ENCODE assay signal across 9 cellular contexts in genomic region chr2:174688079-174688478, GRCh38.
DNase-seq lines count a peak whose midpoint lies in the region; ATAC-seq, FAIRE-seq and TF ChIP-seq lines count a peak whose summit lies in the region.
"Had no signal": no experiment of that assay in that cellular context is flagged by ENCODE, and none has a peak within 500 bp of the region (broad histone marks: within the 10 kb centered on the region; RNA-seq: fewer than 3 reads in every experiment).

No MANE protein-coding gene starts in this region.

- peaks cover 2% of the 10 kb centered on the region for H3K4me1 ChIP-seq in GM12878 (ENCODE audit: control insufficient read depth, insufficient read depth, low read length)
- H3K4me1 ChIP-seq in naive thymus-derived CD4-positive, alpha-beta T cell (ENCODE audit: control insufficient read depth in 2 of 2, insufficient read depth in 2 of 2, low read length in 2 of 2) = peaks cover 0 to 6% of the 10 kb centered on the region in 2 donors

- peak overlapping the region in 7 of 9 donors; percentile 14 to 82 (median 21) for H3K27ac Mint-ChIP-seq in naive thymus-derived CD4-positive, alpha-beta T cell

- POLR2A ChIA-PET in GM12878 (lab: Charles Lee) = interaction anchor here (0.5 to 4.4 kb wide), 4 partner anchors 46 to 92 kb away, joined by 3 to 30 read pairs (median 4); no protein-coding TSS in a partner anchor
- POLR2A ChIA-PET in naive thymus-derived CD4-positive, alpha-beta T cell (lab: Charles Lee) = interaction anchor here (1.2 to 2.6 kb wide), 7 partner anchors 11 to 225 kb away, joined by 3 to 10 read pairs (median 5); partner anchors contain the start of gene GPR155

- no peaks in the 10 kb centered on the region; the same call in 2 of the 3 replicates for H3K9me3 ChIP-seq in GM12878 (replicated peaks; ENCODE audit: control insufficient read depth, insufficient read depth, low read length)
- no peaks in the 10 kb centered on the region for H3K9me3 ChIP-seq in naive thymus-derived CD4-positive, alpha-beta T cell (ENCODE audit: control insufficient read depth in 2 of 3, low read length in 3 of 3)

- FAIRE-seq in GM12878 (lab: Jason Lieb, UNC) = no peak

- H3K9me3 Mint-ChIP-seq in naive thymus-derived CD4-positive, alpha-beta T cell = no peaks in the 10 kb centered on the region

- TF ChIP-seq RAD21 in GM12878 (IDR thresholded peaks at IDR 0.05; ENCODE audit: insufficient read depth, low read depth, low read length) = peak; percentile 50; the same call in 1 of the 2 replicates

- H3K36me3 Mint-ChIP-seq in naive thymus-derived CD4-positive, alpha-beta T cell = no peaks in the 10 kb centered on the region

- in situ Hi-C loops in GM12878 (cut with MboI) = loop anchor here (25.0 kb wide), 1 partner anchor 101 kb away; the partner anchor contains the start of gene WIPF1

- ATAC-seq in GM12878 = peak; percentile 70
- peak; percentile 73 for ATAC-seq in naive thymus-derived CD4-positive, alpha-beta T cell
- ATAC-seq in omental fat pad (ENCODE audit: low FRiP score) = no peak

- DNase-seq in NCI-H2196 (lab: John Stamatoyannopoulos, UW; ENCODE audit: unreplicated experiment) (peak; percentile 15), NCI-H2196 treated with DMSO at 0.1 percent for 48 hours (lab: John Stamatoyannopoulos, UW; ENCODE audit: unreplicated experiment) (no peak), GM12878 (ENCODE audit: low read depth, low spot score) (no peak), GM19240 (ENCODE audit: insufficient read length, low spot score) (no peak), inferior parietal cortex (ENCODE audit: extremely low spot score) (no peak), omental fat pad (ENCODE audit: low spot score) (no peak)
- DNase-seq in naive thymus-derived CD4-positive, alpha-beta T cell = peak in 6 of 9 donors; percentile 36 to 63 (median 45)

- H3K27me3 Mint-ChIP-seq in naive thymus-derived CD4-positive, alpha-beta T cell = peaks cover 0 to 6% (median 0%) of the 10 kb centered on the region in 5 donors

- H3K4me2 ChIP-seq in GM12878 (ENCODE audit: control insufficient read depth, insufficient read depth) = no peak overlapping the region
- H3K4me2 ChIP-seq: BLaER1 treated with 17β-estradiol and CSF1 and Interleukin-3, amounts not matched to agents 10 nM and 100 nM had no signal

- no TSS peak for BruUV-seq in GM12878 (replicated peaks; lab: Mats Ljungman, UMichigan)

- TF ChIP-seq CTCF in LNCAP (IDR thresholded peaks at IDR 0.05) (peak; percentile 53), GM12878 (IDR thresholded peaks at IDR 0.05 in 2 of 3, conservative IDR thresholded peaks at IDR 0.05 in 1 of 3; ENCODE audit: control insufficient read depth in 2 of 3, extremely low read depth in 1 of 3, insufficient read depth in 1 of 3, low read depth in 3 of 3, low read length in 3 of 3) (peak; percentile 26 to 56 (median 42); a peak in 5 of 6 replicates), omental fat pad (IDR thresholded peaks at IDR 0.05) (no peak)

- CTCF ChIA-PET in GM12878 (lab: Yijun Ruan, JAX) = interaction anchor here (0.6 to 17.3 kb wide), 41 partner anchors 8 to 450 kb away, joined by 3 to 534 read pairs (median 6); partner anchors contain the start of gene WIPF1
- CTCF ChIA-PET in naive thymus-derived CD4-positive, alpha-beta T cell (lab: Charles Lee) = interaction anchor here (0.8 to 13.9 kb wide), 20 partner anchors 7 to 226 kb away, joined by 3 to 223 read pairs (median 5); partner anchors contain the start of gene WIPF1

- peaks cover 0 to 2% of the 10 kb centered on the region in 2 experiments; a peak in 1 of 4 replicates for H3K27me3 ChIP-seq in GM12878 (replicated peaks in 1 of 2; ENCODE audit: control insufficient read depth in 2 of 2, insufficient read depth in 2 of 2, low read length in 1 of 2)
- no peaks in the 10 kb centered on the region for H3K27me3 ChIP-seq in naive thymus-derived CD4-positive, alpha-beta T cell (ENCODE audit: control insufficient read depth in 2 of 2, insufficient read depth in 2 of 2, low read length in 2 of 2)

- TF ChIP-seq EP300 in GM12878 (IDR thresholded peaks at IDR 0.05; ENCODE audit: borderline replicate concordance in 1 of 2, control insufficient read depth in 1 of 2, low read depth in 2 of 2, low read length in 2 of 2) = no peak

- no peak overlapping the region for H3K27ac ChIP-seq in GM12878 (ENCODE audit: control insufficient read depth, insufficient read depth)
- no peak overlapping the region for H3K27ac ChIP-seq in naive thymus-derived CD4-positive, alpha-beta T cell (ENCODE audit: low read depth, low read length)
- H3K27ac ChIP-seq: BLaER1 treated with 17β-estradiol and CSF1 and Interleukin-3, amounts not matched to agents 10 nM and 100 nM had no signal

- no peak overlapping the region for H2AFZ ChIP-seq in GM12878 (ENCODE audit: control insufficient read depth, low read depth, low read length)

- H3K4me3 ChIP-seq in GM12878 = no peak overlapping the region
- H3K4me3 ChIP-seq in naive thymus-derived CD4-positive, alpha-beta T cell (ENCODE audit: low read length) = no peak overlapping the region
- H3K4me3 ChIP-seq: BLaER1 treated with 17β-estradiol and CSF1 and Interleukin-3, amounts not matched to agents 10 nM and 100 nM had no signal

- SMC1A ChIA-PET in GM12878 (lab: Charles Lee; ENCODE audit: uncharacterized antibody, unreplicated experiment) = interaction anchor here (0.6 to 17.5 kb wide), 24 partner anchors 10 to 226 kb away, joined by 3 to 537 read pairs (median 8); partner anchors contain the start of gene WIPF1

- H3K4me1 Mint-ChIP-seq in naive thymus-derived CD4-positive, alpha-beta T cell = peaks cover 19 to 45% (median 30%) of the 10 kb centered on the region in 7 donors

- peak overlapping the region in 1 of 10 donors; percentile 40 for H3K4me3 Mint-ChIP-seq in naive thymus-derived CD4-positive, alpha-beta T cell

- intact Hi-C loops in GM12878 (cut with micrococcal nuclease; ENCODE audit: unreplicated experiment) = loop anchor here (1.0 to 2.0 kb wide), 3 partner anchors 83 to 225 kb away; no protein-coding TSS in a partner anchor
- intact Hi-C loops in naive thymus-derived CD4-positive, alpha-beta T cell (cut with micrococcal nuclease) = loop anchor here (1.0 to 10.0 kb wide), 7 partner anchors 54 to 1283 kb away; no protein-coding TSS in a partner anchor

- TF ChIP-seq POLR2A in GM12878 (IDR thresholded peaks at IDR 0.05; ENCODE audit: low read depth, low read length) = no peak

- no peaks in the 10 kb centered on the region for H3K79me2 ChIP-seq in GM12878 (ENCODE audit: control insufficient read depth, insufficient read depth, low read length)

- WGBS in GM12878 (ENCODE audit: insufficient coverage, insufficient replicate concordance, low lambda C conversion rate, missing lambda C conversion rate) = 21% methylated on average over 2 of the region's 2 CpGs

- H3K9ac ChIP-seq in GM12878 (ENCODE audit: control insufficient read depth, insufficient read depth, low read length) = no peak overlapping the region
- H3K9ac ChIP-seq: BLaER1 treated with 17β-estradiol and CSF1 and Interleukin-3, amounts not matched to agents 10 nM and 100 nM had no signal

- RAD21 ChIA-PET in GM12878 (lab: Charles Lee; ENCODE audit: unreplicated experiment) = interaction anchor here (0.6 to 15.0 kb wide), 15 partner anchors 8 to 227 kb away, joined by 3 to 294 read pairs (median 4); partner anchors contain the start of gene WIPF1

- no peaks in the 10 kb centered on the region for H3K36me3 ChIP-seq in GM12878 (ENCODE audit: control insufficient read depth in 2 of 2, insufficient read depth in 2 of 2, low read length in 1 of 2)
- H3K36me3 ChIP-seq in naive thymus-derived CD4-positive, alpha-beta T cell (ENCODE audit: control insufficient read depth in 2 of 3, insufficient read depth in 3 of 3, low read length in 3 of 3) = no peaks in the 10 kb centered on the region
- H3K36me3 ChIP-seq: BLaER1 treated with 17β-estradiol and CSF1 and Interleukin-3, amounts not matched to agents 10 nM and 100 nM had no signal

- no peaks in the 10 kb centered on the region for H4K20me1 ChIP-seq in GM12878 (ENCODE audit: control insufficient read depth, insufficient read depth)

TF ChIP-seq in GM12878, 131 proteins besides CTCF, POLR2A, EP300 and RAD21:
- TF ChIP-seq BCLAF1 (IDR thresholded peaks at IDR 0.05) (peak; percentile 62; the same call in 1 of the 2 replicates), SMC3 (IDR thresholded peaks at IDR 0.05; ENCODE audit: borderline replicate concordance, low read length) (peak; percentile 66; the same call in 1 of the 2 replicates), FOXK2 (IDR thresholded peaks at IDR 0.05) (no peak)

Comparison
In these comparisons a context has a peak if more than half of its experiments do, and no peak if none do; other contexts are left out.
1. DNase-seq: peak in NCI-H2196 (single experiment) and naive thymus-derived CD4-positive, alpha-beta T cell (6 of 9); none in NCI-H2196 treated with DMSO at 0.1 percent for 48 hours (single experiment), GM12878 (single experiment), GM19240 (single experiment), inferior parietal cortex (single experiment) and omental fat pad (single experiment).
2. CTCF ChIP-seq: peak in LNCAP (single experiment) and GM12878 (3 of 3); none in omental fat pad (0 of 3).